Comparison of ENCODE assay signal across 17 cellular contexts in the genomic region with DNA sequence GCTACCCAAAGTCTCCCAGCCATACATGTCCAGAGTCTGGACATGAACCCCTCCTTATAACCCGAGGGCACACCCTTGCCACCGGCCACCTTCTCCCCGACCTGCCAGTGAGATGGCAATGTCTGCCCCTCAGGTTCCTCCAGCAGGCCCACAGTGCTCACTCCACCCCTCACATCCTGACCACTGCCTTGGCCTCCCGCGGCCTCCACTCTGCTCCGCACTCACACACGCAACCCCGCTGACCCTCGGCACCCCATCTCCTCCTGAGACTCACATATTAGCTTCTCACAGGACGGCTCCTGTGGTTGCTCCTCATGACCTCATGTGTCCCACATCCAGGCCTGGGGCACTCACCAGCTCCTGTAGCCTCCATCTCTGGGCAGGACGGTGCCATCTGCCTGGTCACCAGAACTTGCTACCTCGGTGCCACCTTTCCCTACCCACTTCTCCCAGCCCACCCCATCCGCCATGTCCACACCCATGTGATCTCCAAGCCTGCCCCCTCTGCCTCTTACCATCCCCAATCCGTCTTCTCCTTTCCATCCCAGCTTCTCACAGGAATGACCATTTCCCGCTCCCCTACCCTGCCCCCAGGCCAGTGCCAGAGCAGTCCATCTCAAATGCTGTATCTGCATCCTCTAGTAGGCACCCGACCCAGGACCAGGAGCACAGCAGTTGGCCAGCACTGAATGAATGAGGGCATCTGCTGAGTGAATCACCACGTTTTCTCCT.
"Had no signal": no experiment of that assay in that cellular context is flagged by ENCODE, and none has a peak within 500 bp of the region (broad histone marks: within the 10 kb centered on the region; RNA-seq: fewer than 3 reads in every experiment).

No MANE protein-coding gene starts in this region.

- H3K4me3 ChIP-seq: ascending aorta, left lung, mucosa of descending colon, ovary had no signal

- H3K4me3 Mint-ChIP-seq: activated CD4-positive, alpha-beta T cell treated with anti-CD3 and anti-CD28 coated beads, Interleukin-2, amount 10 ng/mL, durations not matched to agents 7 days and 5 days; activated T-helper 17 cell treated with anti-CD3 and anti-CD28 coated beads, Interleukin-2, amount 50 U/mL, for 72 hours; natural killer cell treated with Interleukin-12 subunit alpha and Interleukin-12 subunit beta and Interleukin-15 and Interleukin-18, amount 100 ng/mL, for 72 hours; T-helper 2 cell treated with Interferon-gamma antibody and Interleukin-4, amounts not matched to agents 5 μg/mL and 100 μg/mL, for 36 hours had no signal

- FAIRE-seq: endometrium, kidney had no signal

- H3K36me3 ChIP-seq: ascending aorta, left lung, ovary had no signal

- H3K27me3 ChIP-seq: ascending aorta, ovary had no signal

- ATAC-seq: activated T-helper 17 cell treated with anti-CD3 and anti-CD28 coated beads, Interleukin-2, amount 50 U/mL, for 72 hours; left lung; mucosa of descending colon; natural killer cell treated with Interleukin-12 subunit alpha and Interleukin-12 subunit beta and Interleukin-15 and Interleukin-18, amount 100 ng/mL, for 72 hours had no signal

- H3K9me3 Mint-ChIP-seq: activated CD4-positive, alpha-beta T cell treated with anti-CD3 and anti-CD28 coated beads, Interleukin-2, amount 10 ng/mL, durations not matched to agents 7 days and 5 days; activated T-helper 17 cell treated with anti-CD3 and anti-CD28 coated beads, Interleukin-2, amount 50 U/mL, for 72 hours; natural killer cell treated with Interleukin-12 subunit alpha and Interleukin-12 subunit beta and Interleukin-15 and Interleukin-18, amount 100 ng/mL, for 72 hours; T-helper 2 cell treated with Interferon-gamma antibody and Interleukin-4, amounts not matched to agents 5 μg/mL and 100 μg/mL, for 36 hours had no signal

- H3K36me3 Mint-ChIP-seq: natural killer cell treated with Interleukin-12 subunit alpha and Interleukin-12 subunit beta and Interleukin-15 and Interleukin-18, amount 100 ng/mL, for 72 hours had no signal

- DNase-seq: activated CD4-positive, alpha-beta T cell treated with anti-CD3 and anti-CD28 coated beads, Interleukin-2, amount 10 ng/mL, durations not matched to agents 7 days and 5 days; activated naive CD4-positive, alpha-beta T cell treated with Interleukin-2 at 50 U/mL for 16 hours; hippocampal formation; kidney; left lung; mammary epithelial cell; mucosa of descending colon; stimulated activated CD4-positive, alpha-beta T cell treated with anti-CD3 and anti-CD28 coated beads, Interleukin-15, amount 100 ng/mL, for 24 hours; stimulated activated CD4-positive, alpha-beta T cell treated with anti-CD3 and anti-CD28 coated beads, Interleukin-4, amount 100 ng/mL, for 1 hour; stimulated activated naive CD4-positive, alpha-beta T cell; trophoblast cell had no signal

- H3K27ac Mint-ChIP-seq: activated CD4-positive, alpha-beta T cell treated with anti-CD3 and anti-CD28 coated beads, Interleukin-2, amount 10 ng/mL, durations not matched to agents 7 days and 5 days; activated T-helper 17 cell treated with anti-CD3 and anti-CD28 coated beads, Interleukin-2, amount 50 U/mL, for 72 hours; natural killer cell treated with Interleukin-12 subunit alpha and Interleukin-12 subunit beta and Interleukin-15 and Interleukin-18, amount 100 ng/mL, for 72 hours; T-helper 2 cell treated with Interferon-gamma antibody and Interleukin-4, amounts not matched to agents 5 μg/mL and 100 μg/mL, for 36 hours had no signal

- H3K9me3 ChIP-seq: ascending aorta, left lung, mucosa of descending colon, ovary had no signal

- H3K27ac ChIP-seq: left lung had no signal

- H3K4me1 Mint-ChIP-seq: activated CD4-positive, alpha-beta T cell treated with anti-CD3 and anti-CD28 coated beads, Interleukin-2, amount 10 ng/mL, durations not matched to agents 7 days and 5 days; activated T-helper 17 cell treated with anti-CD3 and anti-CD28 coated beads, Interleukin-2, amount 50 U/mL, for 72 hours had no signal
